In the genomic region with DNA sequence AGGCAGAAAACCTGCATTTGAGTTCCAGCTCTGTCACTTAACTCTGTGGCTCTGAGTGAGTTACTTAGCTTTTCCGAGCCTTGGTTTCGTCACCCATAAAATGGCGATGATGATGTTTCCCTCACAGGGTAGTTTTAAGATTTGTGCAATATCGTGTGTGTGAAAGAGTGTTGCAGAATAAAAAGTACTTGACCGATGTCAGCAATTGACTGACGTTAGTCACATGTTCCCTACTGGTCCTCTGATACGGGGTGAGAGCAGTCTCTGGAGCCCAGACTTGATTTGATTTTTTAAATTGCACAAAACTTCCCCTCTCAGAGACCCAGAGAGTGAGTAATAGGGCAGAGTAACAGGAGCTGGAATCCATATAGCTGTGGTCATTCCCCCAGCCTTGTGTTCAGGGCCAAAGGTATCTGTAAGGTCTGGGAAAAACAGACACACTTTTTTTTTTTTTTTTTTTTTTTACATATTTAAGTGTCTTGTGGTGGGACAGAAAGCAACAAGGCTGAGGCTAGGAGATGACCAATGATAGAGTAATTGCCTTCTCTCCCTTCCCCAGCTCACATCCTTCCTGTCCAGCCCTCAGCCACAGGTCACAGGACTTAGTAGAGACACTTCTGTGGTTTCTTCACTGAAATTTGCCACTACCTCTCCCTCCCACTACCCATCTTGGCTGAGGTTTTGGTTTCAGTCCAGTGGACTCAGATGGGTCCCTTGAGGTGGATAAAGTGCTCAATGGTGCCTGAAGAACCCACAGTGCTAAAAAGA, we compare ENCODE assay signal across 8 cellular contexts. TPM values are rescaled to one million over a fixed set of nuclear protein-coding genes. Genes with fewer than 3 reads are reported as not detected.
DNase-seq lines count a peak whose midpoint lies in the region; ATAC-seq and TF ChIP-seq lines count a peak whose summit lies in the region.

No MANE protein-coding gene starts in this region.

- TF ChIP-seq POLR2A in tibial nerve (IDR thresholded peaks at IDR 0.05): peak; percentile 18 to 53
- no peak for TF ChIP-seq POLR2A in erythroblast (IDR thresholded peaks at IDR 0.05; ENCODE audit: low read length)

- H3K4me1 Mint-ChIP-seq in activated T-helper 17 cell treated with anti-CD3 and anti-CD28 coated beads, Interleukin-2, amount 50 U/mL, for 72 hours: peaks cover 8% of the 10 kb centered on the region

- H3K27me3 Mint-ChIP-seq in activated T-helper 17 cell treated with anti-CD3 and anti-CD28 coated beads, Interleukin-2, amount 50 U/mL, for 72 hours: no peaks in the 10 kb centered on the region

- H3K4me3 ChIP-seq in tibial nerve: peak overlapping the region in 2 of 4 donors; percentile 1 to 44

- H3K27ac Mint-ChIP-seq in activated T-helper 17 cell treated with anti-CD3 and anti-CD28 coated beads, Interleukin-2, amount 50 U/mL, for 72 hours: peak overlapping the region; percentile 79

- no peaks in the 10 kb centered on the region for H3K9me3 ChIP-seq in tibial nerve

- H3K4me3 Mint-ChIP-seq in activated T-helper 17 cell treated with anti-CD3 and anti-CD28 coated beads, Interleukin-2, amount 50 U/mL, for 72 hours: peak overlapping the region; percentile 39

- H3K27ac ChIP-seq in tibial nerve: peak overlapping the region; percentile 33 to 88 (median 75)

- H3K9me3 Mint-ChIP-seq in activated T-helper 17 cell treated with anti-CD3 and anti-CD28 coated beads, Interleukin-2, amount 50 U/mL, for 72 hours: no peaks in the 10 kb centered on the region

- H3K27me3 ChIP-seq in tibial nerve: no peaks in the 10 kb centered on the region

- DNase-seq in CD1c-positive myeloid dendritic cell (ENCODE audit: extremely low spot score) (peak; percentile 92), left kidney (ENCODE audit: low read depth, low spot score) (peak; percentile 22), tibial nerve (ENCODE audit: low spot score in 2 of 2) (peak in 1 of 2 donors; percentile 52), NCI-H82 treated with DMSO at 0.1 percent for 48 hours (lab: John Stamatoyannopoulos, UW; ENCODE audit: unreplicated experiment) (no peak), erythroblast (lab: John Stamatoyannopoulos, UW) (no peak)

- H3K36me3 ChIP-seq in tibial nerve: peaks cover 0 to 34% (median 12%) of the 10 kb centered on the region in 3 donors

- peak; percentile 34 to 84 for TF ChIP-seq EP300 in tibial nerve (IDR thresholded peaks at IDR 0.05)

- H3K36me3 Mint-ChIP-seq in activated T-helper 17 cell treated with anti-CD3 and anti-CD28 coated beads, Interleukin-2, amount 50 U/mL, for 72 hours (ENCODE audit: low read depth): peaks cover 32% of the 10 kb centered on the region

- WGBS in tibial nerve, 2 donors: 23 to 27% methylated on average over 7 of the region's 7 CpGs

- TF ChIP-seq CTCF in tibial nerve (IDR thresholded peaks at IDR 0.05): no peak

- peak; percentile 85 for ATAC-seq in GM19397 (IDR thresholded peaks at IDR 0.05; ENCODE audit: unreplicated experiment)
- ATAC-seq in HG03457 (IDR thresholded peaks at IDR 0.05; ENCODE audit: unreplicated experiment): peak; percentile 75
- peak; percentile 90 for ATAC-seq in activated T-helper 17 cell treated with anti-CD3 and anti-CD28 coated beads, Interleukin-2, amount 50 U/mL, for 72 hours (replicated peaks)

- H3K4me1 ChIP-seq in tibial nerve: peaks cover 0 to 13% (median 5%) of the 10 kb centered on the region in 4 donors

RNA-seq across cellular contexts. Expression of a gene that starts 2.0 kb away (rescaled TPM):
- 1 to 10 TPM; 1.1 to 2.2 TPM for total RNA-seq in activated T-helper 17 cell treated with anti-CD3 and anti-CD28 coated beads, Interleukin-2, amount 50 U/mL, for 72 hours
- 100 to 1,000 TPM in 1 of 4 donors, 10 to 100 TPM in 3; 40.6 to 190 (median 50.9) TPM for total RNA-seq in tibial nerve

RNA-seq across cellular contexts. Expression of a gene that starts 6.3 kb away (rescaled TPM):
- total RNA-seq in activated T-helper 17 cell treated with anti-CD3 and anti-CD28 coated beads, Interleukin-2, amount 50 U/mL, for 72 hours: not detected
- not detected for total RNA-seq in tibial nerve

RNA-seq across cellular contexts. Expression of a gene that starts 8.7 kb away (rescaled TPM):
- total RNA-seq in activated T-helper 17 cell treated with anti-CD3 and anti-CD28 coated beads, Interleukin-2, amount 50 U/mL, for 72 hours: 10 to 100 TPM in 1 of 2 donors, 1 to 10 TPM in 1; 9.2 to 20.2 TPM
- 10 to 100 TPM in 1 of 4 donors, 1 to 10 TPM in 3; 4.3 to 13.8 (median 8.0) TPM for total RNA-seq in tibial nerve

RNA-seq across cellular contexts. Expression of a gene that starts 15.0 kb away (rescaled TPM):
- 100 to 1,000 TPM in 1 of 2 donors, 10 to 100 TPM in 1; 96.5 to 102 TPM for total RNA-seq in activated T-helper 17 cell treated with anti-CD3 and anti-CD28 coated beads, Interleukin-2, amount 50 U/mL, for 72 hours
- total RNA-seq in tibial nerve: 100 to 1,000 TPM in 2 of 4 donors, 10 to 100 TPM in 2; 73.0 to 118 (median 103) TPM

RNA-seq across cellular contexts. Expression of a gene that starts 18.3 kb away (rescaled TPM):
- 1 to 10 TPM; 2.2 to 3.1 TPM for total RNA-seq in activated T-helper 17 cell treated with anti-CD3 and anti-CD28 coated beads, Interleukin-2, amount 50 U/mL, for 72 hours
- total RNA-seq in tibial nerve: 10 to 100 TPM in 3 of 4 donors, 1 to 10 TPM in 1; 9.0 to 54.9 (median 19.5) TPM

Comparison
In these comparisons a context has a peak if more than half of its experiments do, and no peak if none do; other contexts are left out.
1. DNase-seq: peak in CD1c-positive myeloid dendritic cell (single experiment) and left kidney (single experiment); none in NCI-H82 treated with DMSO at 0.1 percent for 48 hours (single experiment) and erythroblast (0 of 2).
2. RNA of a gene that starts 2.0 kb away (total RNA-seq): 40.6 to 190 TPM in tibial nerve; 1.1 to 2.2 TPM in activated T-helper 17 cell treated with anti-CD3 and anti-CD28 coated beads, Interleukin-2, amount 50 U/mL, for 72 hours; every median in the first group is over 10 times any median in the second.
3. Peak in every context shown above with its lines, with median percentiles within 50 percentile points of each other: ATAC-seq.